14 cellular contexts compared by ENCODE assay signal in genomic region chr2:206354129-206354528, GRCh38.
"Had no signal": no experiment of that assay in that cellular context is flagged by ENCODE, and none has a peak within 500 bp of the region (broad histone marks: within the 10 kb centered on the region; RNA-seq: fewer than 3 reads in every experiment).

No MANE protein-coding gene starts in this region.

- ATAC-seq: naive thymus-derived CD4-positive, alpha-beta T cell had no signal

- H3K36me3 ChIP-seq: adrenal gland, colonic mucosa, transverse colon had no signal

- H3K4me3 ChIP-seq: adrenal gland, colonic mucosa, lung, skin epidermis, transverse colon had no signal

- H3K4me1 ChIP-seq: adrenal gland, colonic mucosa, foreskin keratinocyte, transverse colon had no signal

- H3K4me1 Mint-ChIP-seq: activated B cell treated with CpG ODN at 0.5 μM for 24 hours; activated CD4-positive, alpha-beta T cell treated with anti-CD3 and anti-CD28 coated beads, Interleukin-2, amount 10 ng/mL, durations not matched to agents 24 days and 14 days; immature natural killer cell; naive thymus-derived CD4-positive, alpha-beta T cell had no signal

- DNase-seq: activated B cell treated with CpG ODN at 0.5 μM for 24 hours; activated CD8-positive, alpha-beta memory T cell treated with anti-CD3 and anti-CD28 coated beads for 24 hours; activated naive CD4-positive, alpha-beta T cell treated with anti-CD3 and anti-CD28 coated beads, Interleukin-2, amount 50 U/mL, for 16 hours; adrenal gland; colonic mucosa; foreskin keratinocyte; immature natural killer cell; midbrain; naive thymus-derived CD4-positive, alpha-beta T cell; transverse colon had no signal

- H3K9me3 ChIP-seq: adrenal gland, colonic mucosa, transverse colon had no signal

- H3K27ac Mint-ChIP-seq: activated B cell treated with CpG ODN at 0.5 μM for 24 hours; activated CD4-positive, alpha-beta T cell treated with anti-CD3 and anti-CD28 coated beads, Interleukin-2, amount 10 ng/mL, durations not matched to agents 24 days and 14 days; activated T-helper 2 cell treated with anti-CD3 and anti-CD28 coated beads, Interferon-gamma antibody, Interleukin-2, Interleukin-4, amounts not matched to agents 10 μg/mL and 5 μg/mL and 100 μg/mL, durations not matched to agents 14 hours and 24 hours and 36 hours; immature natural killer cell; naive thymus-derived CD4-positive, alpha-beta T cell had no signal

- H3K27me3 ChIP-seq: adrenal gland, colonic mucosa, foreskin keratinocyte, transverse colon had no signal

- H3K27me3 Mint-ChIP-seq: activated B cell treated with CpG ODN at 0.5 μM for 24 hours; activated CD4-positive, alpha-beta T cell treated with anti-CD3 and anti-CD28 coated beads, Interleukin-2, amount 10 ng/mL, durations not matched to agents 24 days and 14 days had no signal

- H3K36me3 Mint-ChIP-seq: immature natural killer cell had no signal

- H3K4me3 Mint-ChIP-seq: activated B cell treated with CpG ODN at 0.5 μM for 24 hours; activated CD4-positive, alpha-beta T cell treated with anti-CD3 and anti-CD28 coated beads, Interleukin-2, amount 10 ng/mL, durations not matched to agents 24 days and 14 days; immature natural killer cell; naive thymus-derived CD4-positive, alpha-beta T cell had no signal

- H3K27ac ChIP-seq: adrenal gland, colonic mucosa, foreskin keratinocyte, skin epidermis, transverse colon had no signal
